Comparison of ENCODE assay signal across 8 cellular contexts in the genomic region with DNA sequence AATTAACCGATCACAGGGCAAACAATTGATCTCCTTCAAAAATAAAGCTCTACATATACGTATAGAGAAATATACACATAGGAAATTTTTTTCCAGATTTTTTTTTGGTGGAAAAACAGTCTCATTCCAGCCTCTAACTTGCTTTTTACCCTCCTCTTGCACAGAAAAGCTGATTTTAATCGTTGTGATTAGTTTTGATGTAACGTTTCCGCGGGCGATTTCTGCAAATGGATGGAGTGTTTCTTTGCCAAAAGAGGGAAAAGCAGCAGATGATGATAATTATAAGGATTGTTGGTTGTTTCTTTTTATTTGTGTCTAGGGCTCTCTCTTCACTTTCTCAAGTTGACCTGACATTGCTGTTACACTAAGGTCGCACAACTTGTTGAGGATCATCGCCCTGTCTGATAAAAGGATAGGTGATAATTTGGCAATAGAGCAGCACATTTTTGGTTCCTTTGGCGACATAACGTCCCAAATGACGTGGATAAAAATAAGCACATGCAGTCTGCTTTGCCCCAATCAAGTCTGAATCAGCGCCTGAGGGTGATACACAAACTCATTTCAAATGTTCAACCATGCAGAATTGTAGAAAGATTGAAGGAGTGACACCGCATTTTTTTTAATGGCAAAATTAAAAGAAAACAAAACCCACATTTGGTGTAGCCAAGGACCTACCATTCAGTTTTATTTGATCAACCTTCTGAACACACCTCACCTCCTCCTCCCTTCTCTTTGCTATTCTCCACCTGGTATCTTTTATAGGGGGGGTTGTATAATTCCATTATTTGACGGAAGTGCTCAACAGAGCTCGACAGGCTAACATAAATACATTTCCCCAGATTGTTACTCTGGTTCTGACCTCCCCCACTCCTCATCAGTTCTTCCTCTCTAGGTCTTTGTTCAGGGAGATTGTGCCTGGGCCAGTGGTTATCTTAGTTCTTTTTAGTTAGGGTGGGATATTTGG.
DNase-seq lines count a peak whose midpoint lies in the region; ATAC-seq and TF ChIP-seq lines count a peak whose summit lies in the region.

No MANE protein-coding gene starts in this region.

- H3K4me3 ChIP-seq in AG09309 (ENCODE audit: control insufficient read depth, low read depth, low read length), result peak overlapping the region; percentile 53

- no peaks in the 10 kb centered on the region for H3K9me3 Mint-ChIP-seq in IgD-negative memory B cell
- H3K9me3 Mint-ChIP-seq in natural killer cell treated with Interleukin-12 subunit alpha and Interleukin-12 subunit beta and Interleukin-15 and Interleukin-18, amount 100 ng/mL, for 72 hours, result peaks cover 2% of the 10 kb centered on the region

- DNase-seq in AG09309 (ENCODE audit: low read depth) (no peak), caudate nucleus (lab: John Stamatoyannopoulos, UW) (peak in 1 of 61 donors; percentile 24), COR-L47 (lab: John Stamatoyannopoulos, UW) (no peak), SKM-1 (lab: John Stamatoyannopoulos, UW; ENCODE audit: unreplicated experiment) (no peak), NCI-H146 treated with DMSO at 0.1 percent for 48 hours (lab: John Stamatoyannopoulos, UW; ENCODE audit: unreplicated experiment) (no peak), SKM-1 treated with dmso at 0.1 percent for 144 hours (lab: John Stamatoyannopoulos, UW; ENCODE audit: unreplicated experiment) (no peak)
- DNase-seq in natural killer cell treated with Interleukin-12 subunit alpha and Interleukin-12 subunit beta and Interleukin-15 and Interleukin-18, amount 100 ng/mL, for 72 hours (ENCODE audit: low spot score), result no peak

- no peak for TF ChIP-seq CTCF in AG09309 (IDR thresholded peaks at IDR 0.05; ENCODE audit: control insufficient read depth, insufficient read depth, low read depth, low read length, missing control alignments)

- peak overlapping the region; percentile 81 for H3K27ac ChIP-seq in caudate nucleus (ENCODE audit: low read depth, low read length)

- ATAC-seq in natural killer cell treated with Interleukin-12 subunit alpha and Interleukin-12 subunit beta and Interleukin-15 and Interleukin-18, amount 100 ng/mL, for 72 hours, result no peak

- H3K36me3 Mint-ChIP-seq in IgD-negative memory B cell, result no peaks in the 10 kb centered on the region
- peaks cover 7% of the 10 kb centered on the region for H3K36me3 Mint-ChIP-seq in natural killer cell treated with Interleukin-12 subunit alpha and Interleukin-12 subunit beta and Interleukin-15 and Interleukin-18, amount 100 ng/mL, for 72 hours

- H3K27me3 Mint-ChIP-seq in IgD-negative memory B cell, result peaks cover 52% of the 10 kb centered on the region
- H3K27me3 Mint-ChIP-seq in natural killer cell treated with Interleukin-12 subunit alpha and Interleukin-12 subunit beta and Interleukin-15 and Interleukin-18, amount 100 ng/mL, for 72 hours, result peaks cover 51 to 54% of the 10 kb centered on the region in 2 donors

- peak overlapping the region; percentile 81 to 93 (median 88) for H3K4me3 Mint-ChIP-seq in IgD-negative memory B cell
- peak overlapping the region; percentile 79 for H3K4me3 Mint-ChIP-seq in natural killer cell treated with Interleukin-12 subunit alpha and Interleukin-12 subunit beta and Interleukin-15 and Interleukin-18, amount 100 ng/mL, for 72 hours

- no peak overlapping the region for H3K27ac Mint-ChIP-seq in IgD-negative memory B cell
- no peak overlapping the region for H3K27ac Mint-ChIP-seq in natural killer cell treated with Interleukin-12 subunit alpha and Interleukin-12 subunit beta and Interleukin-15 and Interleukin-18, amount 100 ng/mL, for 72 hours

- H3K4me1 Mint-ChIP-seq in IgD-negative memory B cell, result peaks cover 7 to 14% (median 11%) of the 10 kb centered on the region in 3 donors
- peaks cover 5 to 11% of the 10 kb centered on the region in 2 donors for H3K4me1 Mint-ChIP-seq in natural killer cell treated with Interleukin-12 subunit alpha and Interleukin-12 subunit beta and Interleukin-15 and Interleukin-18, amount 100 ng/mL, for 72 hours (ENCODE audit: low read depth in 2 of 2)
